Comparison of ENCODE assay signal across 8 cellular contexts in genomic region chr3:194070634-194071409, GRCh38.
DNase-seq lines count a peak whose midpoint lies in the region; ATAC-seq, FAIRE-seq and TF ChIP-seq lines count a peak whose summit lies in the region.

No MANE protein-coding gene starts in this region.

- peak; percentile 94 for ATAC-seq in GM21825 (IDR thresholded peaks at IDR 0.05; ENCODE audit: unreplicated experiment)
- ATAC-seq in SK-N-SH treated with all-trans-retinoic acid at 6 μM for 48 hours: peak; percentile 85
- peak; percentile 92 for ATAC-seq in left ventricle myocardium superior

- no peaks in the 10 kb centered on the region for H4K20me1 ChIP-seq in KMS-11 (ENCODE audit: insufficient read depth)

- peak in 1 of 2 donors; percentile 21 for TF ChIP-seq POLR2A in adrenal gland (IDR thresholded peaks at IDR 0.05)
- TF ChIP-seq POLR2A in prostate gland (IDR thresholded peaks at IDR 0.05): no peak

- intact Hi-C loops in adrenal gland (cut with DNase I) (no loop called here), left ventricle myocardium superior (cut with micrococcal nuclease) (no loop called here), prostate gland (cut with DNase I) (loop anchor here (5.0 kb wide), 2 partner anchors 61 to 241 kb away; no protein-coding TSS in a partner anchor)

- TF ChIP-seq CTCF in KMS-11 (conservative IDR thresholded peaks at IDR 0.05; ENCODE audit: low read depth, low read length) (no peak), adrenal gland (IDR thresholded peaks at IDR 0.05) (peak in 1 of 6 experiments; percentile 44), prostate gland (IDR thresholded peaks at IDR 0.05) (peak in 2 of 4 experiments; percentile 25 to 29)

- H3K36me3 ChIP-seq in KMS-11 (ENCODE audit: insufficient read depth) (no peaks in the 10 kb centered on the region), adrenal gland (replicated peaks in 1 of 2) (no peaks in the 10 kb centered on the region), prostate gland (no peaks in the 10 kb centered on the region)

- peak; percentile 20 for DNase-seq in G401 (ENCODE audit: low spot score)
- DNase-seq in adrenal gland: peak; percentile 74 to 89 (median 87)
- DNase-seq in left ventricle myocardium superior: peak; percentile 94
- peak; percentile 89 for DNase-seq in prostate gland (ENCODE audit: low spot score)
- peak; percentile 91 for DNase-seq in urothelium cell line (ENCODE audit: low spot score)

- in situ Hi-C loops in G401 (cut with HindIII; ENCODE audit: low sequenced_read_pairs): no loop called here

- peak overlapping the region; percentile 73 for H3K9ac ChIP-seq in KMS-11

- FAIRE-seq in urothelium cell line (lab: Jason Lieb, UNC): peak; percentile 17

- H3K4me3 ChIP-seq in KMS-11 (IDR thresholded peaks at IDR 0.05; ENCODE audit: insufficient read depth, low read depth, low read length) (peak overlapping the region; percentile 11), adrenal gland (peak overlapping the region in 2 of 4 donors; percentile 31 to 58), prostate gland (peak overlapping the region; percentile 46)

- H3K9me3 ChIP-seq in adrenal gland (replicated peaks in 1 of 3): no peaks in the 10 kb centered on the region
- H3K9me3 ChIP-seq in prostate gland: no peaks in the 10 kb centered on the region

- H3K4me2 ChIP-seq in KMS-11: peak overlapping the region; percentile 85

- H3K27ac ChIP-seq in KMS-11 (peak overlapping the region; percentile 59), adrenal gland (peak overlapping the region in 3 of 5 donors; percentile 11 to 92 (median 41)), prostate gland (peak overlapping the region; percentile 67 to 80)

- H2AFZ ChIP-seq in KMS-11 (ENCODE audit: low read depth): peak overlapping the region; percentile 89

- H3K79me2 ChIP-seq in KMS-11 (ENCODE audit: insufficient read depth, low read depth): no peaks in the 10 kb centered on the region

- H3K27me3 ChIP-seq in KMS-11 (ENCODE audit: insufficient read depth, low read depth): no peaks in the 10 kb centered on the region
- H3K27me3 ChIP-seq in adrenal gland: no peaks in the 10 kb centered on the region
- H3K27me3 ChIP-seq in prostate gland (replicated peaks; ENCODE audit: insufficient read depth): no peaks in the 10 kb centered on the region

- WGBS in adrenal gland, 4 donors: 1 to 20% (median 4%) methylated on average over 1 to 84 of the region's 84 CpGs
- 2% methylated on average over 40 of the region's 84 CpGs for WGBS in prostate gland

- H3K4me1 ChIP-seq in KMS-11 (ENCODE audit: low read depth, poor library complexity, severe bottlenecking) (peaks cover 12% of the 10 kb centered on the region), adrenal gland (replicated peaks in 1 of 2) (peaks cover 10 to 14% of the 10 kb centered on the region in 2 donors), prostate gland (replicated peaks) (no peaks in the 10 kb centered on the region)

TF ChIP-seq in SK-N-SH treated with all-trans-retinoic acid at 6 μM for 48 hours, 23 proteins besides CTCF, POLR2A, EP300 and RAD21 (continues in another document):
- peak; percentile 23; the same call in 1 of the 2 replicates for TF ChIP-seq PATZ1 (CRISPR knock-in tag; IDR thresholded peaks at IDR 0.05; ENCODE audit: borderline replicate concordance)
- TF ChIP-seq TOX (CRISPR knock-in tag; IDR thresholded peaks at IDR 0.05; ENCODE audit: borderline replicate concordance): no peak
- TF ChIP-seq ZFP3 (CRISPR knock-in tag; IDR thresholded peaks at IDR 0.05): peak; percentile 79
- TF ChIP-seq POU6F1 (CRISPR knock-in tag; IDR thresholded peaks at IDR 0.05; ENCODE audit: borderline replicate concordance, low read depth): no peak
- no peak for TF ChIP-seq GLIS3 (CRISPR knock-in tag; IDR thresholded peaks at IDR 0.05)
- TF ChIP-seq CREB5 (CRISPR knock-in tag; IDR thresholded peaks at IDR 0.05; ENCODE audit: low read depth): no peak
- TF ChIP-seq ESRRG (CRISPR knock-in tag; IDR thresholded peaks at IDR 0.05): 0 out of 2 replicates have a peak, but pooled peaks have one; percentile 61
- peak; percentile 8; the same call in 1 of the 2 replicates for TF ChIP-seq ISL1 (CRISPR knock-in tag; IDR thresholded peaks at IDR 0.05)
- TF ChIP-seq PPARA (CRISPR knock-in tag; IDR thresholded peaks at IDR 0.05; ENCODE audit: borderline replicate concordance): no peak
- TF ChIP-seq TCF4 (CRISPR knock-in tag; IDR thresholded peaks at IDR 0.05; ENCODE audit: borderline replicate concordance): no peak
- no peak for TF ChIP-seq TSHZ2 (CRISPR knock-in tag; IDR thresholded peaks at IDR 0.05)
- no peak for TF ChIP-seq RARB (CRISPR knock-in tag; IDR thresholded peaks at IDR 0.05)
- no peak for TF ChIP-seq CSRNP3 (CRISPR knock-in tag; IDR thresholded peaks at IDR 0.05)
- no peak for TF ChIP-seq ARNTL (CRISPR knock-in tag; IDR thresholded peaks at IDR 0.05; ENCODE audit: borderline replicate concordance, low read depth)
- no peak for TF ChIP-seq ZC3H10 (CRISPR knock-in tag; IDR thresholded peaks at IDR 0.05)

Comparison
In these comparisons a context has a peak if more than half of its experiments do, and no peak if none do; other contexts are left out.
1. DNase-seq: peak in every context shown above with its lines; median percentile 94 in left ventricle myocardium superior; 91 in urothelium cell line; 89 in prostate gland; 87 in adrenal gland; 20 in G401.